In the genomic region with DNA sequence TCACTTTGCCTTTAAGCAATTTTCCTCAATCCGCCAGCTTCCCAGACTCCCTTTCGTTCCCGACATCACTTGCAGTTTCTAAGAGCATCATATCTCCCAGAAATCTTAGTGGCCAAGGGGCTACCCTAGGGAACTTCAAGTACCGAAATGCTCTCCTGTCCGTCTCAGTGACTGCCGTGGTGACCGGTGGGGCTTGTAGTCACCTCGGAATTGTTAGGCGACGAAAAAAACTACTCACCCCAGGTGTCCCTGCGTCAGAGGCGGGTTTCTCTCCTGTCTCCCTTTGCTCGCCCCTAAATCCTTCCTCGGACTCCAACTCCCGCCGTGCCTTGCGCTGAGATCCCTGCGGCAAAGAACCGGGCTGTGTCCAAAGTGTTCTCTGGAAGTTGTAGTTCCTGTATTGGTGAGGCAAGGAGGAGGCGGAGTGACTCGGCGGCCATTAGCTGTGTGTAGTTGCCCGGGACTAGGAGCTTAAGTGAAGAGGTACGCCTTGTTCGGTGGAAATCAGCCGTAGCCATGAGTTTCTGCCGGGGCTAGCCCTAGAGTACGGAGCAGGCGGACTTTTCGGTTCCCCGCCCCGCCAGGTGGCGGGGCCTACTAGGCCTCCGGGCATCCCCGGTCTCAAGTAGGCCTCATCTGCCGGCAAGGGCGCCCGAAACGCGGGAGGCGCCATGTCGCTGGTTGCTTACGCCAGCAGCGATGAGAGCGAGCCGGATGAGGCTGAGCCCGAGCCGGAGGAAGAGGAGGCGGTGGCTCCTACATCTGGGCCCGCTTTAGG, we compare ENCODE assay signal across 8 cellular contexts. TPM values are rescaled to one million over a fixed set of nuclear protein-coding genes. Genes with fewer than 3 reads are reported as not detected.
DNase-seq lines count a peak whose midpoint lies in the region; ATAC-seq and TF ChIP-seq lines count a peak whose summit lies in the region.

A gene with protein sequence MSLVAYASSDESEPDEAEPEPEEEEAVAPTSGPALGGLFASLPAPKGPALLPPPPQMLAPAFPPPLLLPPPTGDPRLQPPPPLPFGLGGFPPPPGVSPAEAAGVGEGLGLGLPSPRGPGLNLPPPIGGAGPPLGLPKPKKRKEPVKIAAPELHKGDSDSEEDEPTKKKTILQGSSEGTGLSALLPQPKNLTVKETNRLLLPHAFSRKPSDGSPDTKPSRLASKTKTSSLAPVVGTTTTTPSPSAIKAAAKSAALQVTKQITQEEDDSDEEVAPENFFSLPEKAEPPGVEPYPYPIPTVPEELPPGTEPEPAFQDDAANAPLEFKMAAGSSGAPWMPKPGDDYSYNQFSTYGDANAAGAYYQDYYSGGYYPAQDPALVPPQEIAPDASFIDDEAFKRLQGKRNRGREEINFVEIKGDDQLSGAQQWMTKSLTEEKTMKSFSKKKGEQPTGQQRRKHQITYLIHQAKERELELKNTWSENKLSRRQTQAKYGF (plus strand): TSS at position 435 of the 778 bp plus-strand sequence. CDS start 237 bp downstream, at position 672.

- H3K9ac ChIP-seq in muscle layer of colon (ENCODE audit: low read length) = peak within 1 kb of the TSS; percentile 95

- no peaks in the 10 kb centered on the region for H3K27me3 Mint-ChIP-seq in activated T-cell treated with anti-CD3 and anti-CD28 coated beads, Interleukin-2, amount 50 U/mL, for 24 hours

- H3K4me1 Mint-ChIP-seq in activated T-cell treated with anti-CD3 and anti-CD28 coated beads, Interleukin-2, amount 50 U/mL, for 24 hours (ENCODE audit: low read depth) = peaks cover 41% of the 10 kb centered on the region

- H3K27ac ChIP-seq in PC-9 (peak within 1 kb of the TSS; percentile 76), muscle layer of colon (ENCODE audit: low read depth, low read length) (peak within 1 kb of the TSS; percentile 79)

- no peaks in the 10 kb centered on the region for H3K9me3 ChIP-seq in PC-9 (ENCODE audit: insufficient read depth, low read depth)
- H3K9me3 ChIP-seq in muscle layer of colon (ENCODE audit: low read length) = no peaks in the 10 kb centered on the region

- no peak for TF ChIP-seq CTCF in PC-9 (conservative IDR thresholded peaks at IDR 0.05)

- peaks cover 56% of the 10 kb centered on the region for H3K79me2 ChIP-seq in PC-9 (ENCODE audit: low read depth)

- peak within 1 kb of the TSS; percentile 90 for H3K4me2 ChIP-seq in PC-9

- CTCF ChIA-PET in PC-9 (lab: Charles Lee) = interaction anchor here (1.0 kb wide), 2 partner anchors 41 to 78 kb away, joined by 3 to 5 read pairs; no protein-coding TSS in a partner anchor

- intact Hi-C loops in PC-9 (cut with micrococcal nuclease; ENCODE audit: unreplicated experiment) = loop anchor here (1.0 to 5.0 kb wide), 4 partner anchors 16 to 75 kb away; a partner anchor contains a TSS

- no peaks in the 10 kb centered on the region for H3K9me3 Mint-ChIP-seq in activated T-cell treated with anti-CD3 and anti-CD28 coated beads, Interleukin-2, amount 50 U/mL, for 24 hours

- DNase-seq in DMS153 treated with DMSO at 0.1 percent for 48 hours (lab: John Stamatoyannopoulos, UW; ENCODE audit: unreplicated experiment) (peak; percentile 100), PC-9 (peak; percentile 96 to 99)
- peak; percentile 100 for DNase-seq in Jurkat, Clone E6-1 (ENCODE audit: low read depth, low spot score)
- peak; percentile 95 for DNase-seq in activated T-cell treated with anti-CD3 and anti-CD28 coated beads, Interleukin-2, amount 50 U/mL, for 24 hours
- DNase-seq in stimulated activated CD8-positive, alpha-beta memory T cell treated with anti-CD3 and anti-CD28 coated beads, Interleukin-7, amount 100 ng/mL, for 24 hours (ENCODE audit: low read depth) = peak; percentile 82

- POLR2A ChIA-PET in PC-9 (lab: Charles Lee; ENCODE audit: unreplicated experiment) = interaction anchor here (0.5 to 1.0 kb wide), 9 partner anchors 14 to 230 kb away, joined by 3 to 26 read pairs (median 5); a partner anchor contains a TSS

- peak; percentile 90 for ATAC-seq in GM21619 (IDR thresholded peaks at IDR 0.05; ENCODE audit: unreplicated experiment)
- ATAC-seq in esophagus mucosa = peak; percentile 96

- no TSS peak for BruUV-seq in PC-9 (replicated peaks; lab: Mats Ljungman, UMichigan)

- H3K4me1 ChIP-seq in PC-9 (replicated peaks; ENCODE audit: insufficient read depth) (peaks cover 18% of the 10 kb centered on the region), muscle layer of colon (ENCODE audit: insufficient read depth, low read length) (peaks cover 38% of the 10 kb centered on the region)

- peaks cover 38% of the 10 kb centered on the region for H3K36me3 Mint-ChIP-seq in activated T-cell treated with anti-CD3 and anti-CD28 coated beads, Interleukin-2, amount 50 U/mL, for 24 hours (ENCODE audit: low read depth)

- H3K36me3 ChIP-seq in PC-9 (ENCODE audit: low read depth) (0 out of 2 replicates have a peak, but pooled peaks cover 11% of the 10 kb centered on the region), muscle layer of colon (ENCODE audit: insufficient read depth, low read length) (peaks cover 10% of the 10 kb centered on the region)

- no peaks in the 10 kb centered on the region for H3K9me2 ChIP-seq in PC-9 (ENCODE audit: insufficient read depth)

- H3K27me3 ChIP-seq in PC-9 (ENCODE audit: insufficient read depth, low read depth) = no peaks in the 10 kb centered on the region
- no peaks in the 10 kb centered on the region for H3K27me3 ChIP-seq in muscle layer of colon (ENCODE audit: control insufficient read depth in 1 of 2, insufficient read depth in 2 of 2, low read length in 2 of 2)

- H3K4me3 ChIP-seq in Jurkat, Clone E6-1 (ENCODE audit: low read length) = peak within 1 kb of the TSS; percentile 92
- H3K4me3 ChIP-seq in PC-9 = peak within 1 kb of the TSS; percentile 96
- H3K4me3 ChIP-seq in muscle layer of colon (ENCODE audit: low read depth in 1 of 2, low read length in 2 of 2) = peak within 1 kb of the TSS; percentile 75 to 96

- H3F3A ChIP-seq in PC-9 (ENCODE audit: insufficient read depth, low read depth) = peaks cover 8% of the 10 kb centered on the region

- H2AFZ ChIP-seq in PC-9 = peak within 1 kb of the TSS; percentile 87

- H4K20me1 ChIP-seq in PC-9 (ENCODE audit: insufficient read depth) = peaks cover 15% of the 10 kb centered on the region

- H3K4me3 Mint-ChIP-seq in activated T-cell treated with anti-CD3 and anti-CD28 coated beads, Interleukin-2, amount 50 U/mL, for 24 hours = no peak within 1 kb of the TSS

- no peak within 1 kb of the TSS for H3K27ac Mint-ChIP-seq in activated T-cell treated with anti-CD3 and anti-CD28 coated beads, Interleukin-2, amount 50 U/mL, for 24 hours

RNA-seq across cellular contexts. Expression of the gene that starts here (rescaled TPM):
- polyA plus RNA-seq in Jurkat, Clone E6-1 (2012; ENCODE audit: insufficient read depth, insufficient read length) = 84.1 TPM
- total RNA-seq in PC-9 (2021) = 47.8 and 56.6 TPM in 2 replicates
- total RNA-seq in esophagus mucosa = 61.1 TPM

Comparison
In these comparisons a context has a peak if more than half of its experiments do, and no peak if none do; other contexts are left out.
1. Peak in every context shown above with its lines: DNase-seq, ATAC-seq, H3K4me3 ChIP-seq and H3K27ac ChIP-seq.